ENCODE assay signal across 15 cellular contexts in the genomic region with DNA sequence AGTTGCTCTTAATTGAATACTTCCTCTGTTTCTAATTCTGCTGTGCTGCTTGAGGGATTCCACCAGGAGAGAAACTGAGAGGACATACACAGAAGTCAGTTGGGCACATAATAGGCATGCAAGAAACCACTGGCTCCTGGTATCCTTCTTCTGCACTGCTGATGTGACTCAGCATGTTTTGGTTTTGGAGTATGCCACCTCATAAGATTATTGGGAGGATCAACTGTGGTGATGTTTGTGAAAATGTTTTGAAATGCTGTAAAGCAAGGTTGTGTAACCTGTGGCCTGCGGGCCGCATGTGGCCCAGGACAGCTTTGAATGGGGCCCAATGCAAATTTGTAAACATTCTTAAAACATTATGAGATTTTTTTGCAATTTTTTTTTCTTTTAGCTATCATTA.
DNase-seq lines count a peak whose midpoint lies in the region; ATAC-seq, FAIRE-seq and TF ChIP-seq lines count a peak whose summit lies in the region.
"Had no signal": no experiment of that assay in that cellular context is flagged by ENCODE, and none has a peak within 500 bp of the region (broad histone marks: within the 10 kb centered on the region; RNA-seq: fewer than 3 reads in every experiment).

No MANE protein-coding gene starts in this region.

- H3K9ac ChIP-seq in astrocyte (ENCODE audit: low read length) = no peak overlapping the region

- ATAC-seq in GM18519 (IDR thresholded peaks at IDR 0.05; ENCODE audit: low FRiP score, unreplicated experiment) = no peak
- no peak for ATAC-seq in HG02678 (IDR thresholded peaks at IDR 0.05; ENCODE audit: unreplicated experiment)

- H3K4me2 ChIP-seq in astrocyte (ENCODE audit: low read length) = no peak overlapping the region

- intact Hi-C loops in posterior vena cava (cut with DNase I) = no loop called here

- H3K79me2 ChIP-seq in astrocyte (ENCODE audit: insufficient read depth, low read length) = no peaks in the 10 kb centered on the region

- H2AFZ ChIP-seq in astrocyte (ENCODE audit: low read depth, low read length) = no peak overlapping the region

- H3K36me3 ChIP-seq in astrocyte (ENCODE audit: insufficient read depth, low read length) = no peaks in the 10 kb centered on the region
- H3K36me3 ChIP-seq: cardiac muscle cell had no signal

- no peak overlapping the region for H3K4me3 Mint-ChIP-seq in astrocyte (ENCODE audit: unreplicated experiment)
- H3K4me3 Mint-ChIP-seq: activated B cell treated with CpG ODN at 0.5 μM for 24 hours; CD8-positive, alpha-beta memory T cell had no signal

- no peaks in the 10 kb centered on the region for H3K27me3 ChIP-seq in astrocyte (ENCODE audit: insufficient read depth, low read length)
- H3K27me3 ChIP-seq: cardiac muscle cell had no signal

- no peaks in the 10 kb centered on the region for H3K36me3 Mint-ChIP-seq in astrocyte (ENCODE audit: low read depth, unreplicated experiment)
- H3K36me3 Mint-ChIP-seq: CD8-positive, alpha-beta memory T cell had no signal

- no peak for FAIRE-seq in astrocyte (lab: Jason Lieb, UNC)
- FAIRE-seq: GM12891 had no signal

- H3K27ac ChIP-seq in astrocyte (ENCODE audit: low read depth, low read length) = no peak overlapping the region
- H3K27ac ChIP-seq: cardiac muscle cell had no signal

- DNase-seq in AML-193 (lab: John Stamatoyannopoulos, UW) (peak; percentile 69 to 74), M059J (ENCODE audit: low read depth) (peak; percentile 88), astrocyte (ENCODE audit: low read depth) (peak; percentile 45), kidney tubule cell (ENCODE audit: low spot score) (peak; percentile 45), posterior vena cava (ENCODE audit: low spot score) (no peak)
- no peak for DNase-seq in stimulated activated CD4-positive, alpha-beta T cell treated with anti-CD3 and anti-CD28 coated beads, Interleukin-2, amount 100 ng/mL, for 24 hours
- DNase-seq: activated B cell treated with CpG ODN at 0.5 μM for 24 hours; CD8-positive, alpha-beta memory T cell; NCI-H187; occipital lobe; RPMI8226 had no signal

- peak overlapping the region; percentile 19 for H3K27ac Mint-ChIP-seq in astrocyte (ENCODE audit: unreplicated experiment)
- H3K27ac Mint-ChIP-seq: activated B cell treated with CpG ODN at 0.5 μM for 24 hours; CD8-positive, alpha-beta memory T cell had no signal

- no peak for TF ChIP-seq CTCF in astrocyte (IDR thresholded peaks at IDR 0.05; ENCODE audit: insufficient read depth, low read depth, low read length)

- peaks cover 10% of the 10 kb centered on the region for H3K4me1 Mint-ChIP-seq in astrocyte (ENCODE audit: low read depth, unreplicated experiment)
- H3K4me1 Mint-ChIP-seq: activated B cell treated with CpG ODN at 0.5 μM for 24 hours; CD8-positive, alpha-beta memory T cell had no signal

- no peaks in the 10 kb centered on the region for H4K20me1 ChIP-seq in astrocyte (ENCODE audit: insufficient read depth, low read length)

- H3K27me3 Mint-ChIP-seq in astrocyte (ENCODE audit: low read depth, unreplicated experiment) = no peaks in the 10 kb centered on the region
- H3K27me3 Mint-ChIP-seq: activated B cell treated with CpG ODN at 0.5 μM for 24 hours had no signal

- H3K4me3 ChIP-seq in astrocyte (ENCODE audit: insufficient read depth, low read depth, low read length) = no peak overlapping the region
- H3K4me3 ChIP-seq: cardiac muscle cell had no signal

- no peaks in the 10 kb centered on the region for H3K9me3 Mint-ChIP-seq in astrocyte (ENCODE audit: unreplicated experiment)
- H3K9me3 Mint-ChIP-seq: activated B cell treated with CpG ODN at 0.5 μM for 24 hours; CD8-positive, alpha-beta memory T cell had no signal

- H3K9me3 ChIP-seq in astrocyte (ENCODE audit: insufficient read depth, low read depth, low read length) = no peaks in the 10 kb centered on the region

- no peaks in the 10 kb centered on the region for H3K4me1 ChIP-seq in astrocyte (ENCODE audit: insufficient read depth, low read length)

Comparison
In these comparisons a context has a peak if more than half of its experiments do, and no peak if none do; other contexts are left out.
1. DNase-seq: peak in AML-193 (2 of 2), M059J (single experiment), astrocyte (single experiment) and kidney tubule cell (single experiment); none in posterior vena cava (single experiment) and stimulated activated CD4-positive, alpha-beta T cell treated with anti-CD3 and anti-CD28 coated beads, Interleukin-2, amount 100 ng/mL, for 24 hours (0 of 2).